15 cellular contexts compared by ENCODE assay signal in genomic region chr4:148514581-148514980, GRCh38.
"Had no signal": no experiment of that assay in that cellular context is flagged by ENCODE, and none has a peak within 500 bp of the region (broad histone marks: within the 10 kb centered on the region; RNA-seq: fewer than 3 reads in every experiment).

No MANE protein-coding gene starts in this region.

- H3K27ac ChIP-seq: brain microvascular endothelial cell, colonic mucosa, neutrophil, pancreas, spleen had no signal

- H3K36me3 ChIP-seq: brain microvascular endothelial cell, colonic mucosa, neutrophil, pancreas, spleen had no signal

- H3K4me1 ChIP-seq: colonic mucosa, pancreas had no signal

- H3K4me3 ChIP-seq: colonic mucosa, pancreas, spleen had no signal

- H3K9me3 ChIP-seq: colonic mucosa, neutrophil, pancreas had no signal

- ATAC-seq: activated CD8-positive, alpha-beta memory T cell treated with anti-CD3 and anti-CD28 coated beads, Interleukin-2, amount 10 ng/mL, durations not matched to agents 7 days and 5 days; natural killer cell; sciatic nerve; stimulated activated naive B cell treated with anti-CD40 and anti-IgM and Interleukin-4, amounts not matched to agents 10 μg/mL and 1 μg/mL and 100 μg/mL, for 72 hours had no signal

- DNase-seq: activated B cell treated with CpG ODN at 0.5 μM for 24 hours; activated CD4-positive, alpha-beta memory T cell treated with anti-CD3 and anti-CD28 coated beads, Interleukin-2, amount 10 ng/mL, durations not matched to agents 7 days and 5 days; activated CD4-positive, alpha-beta T cell treated with anti-CD3 and anti-CD28 coated beads for 4 hours; activated CD8-positive, alpha-beta memory T cell treated with anti-CD3 and anti-CD28 coated beads, Interleukin-2, amount 10 ng/mL, durations not matched to agents 7 days and 5 days; activated naive CD8-positive, alpha-beta T cell treated with anti-CD3 and anti-CD28 coated beads, Interleukin-2, amount 10 ng/mL, durations not matched to agents 7 days and 5 days; amygdala; colonic mucosa; immature natural killer cell; natural killer cell; pancreas; spleen; stimulated activated naive B cell treated with anti-CD40 and anti-IgM and Interleukin-4, amounts not matched to agents 10 μg/mL and 1 μg/mL and 100 μg/mL, for 72 hours had no signal

- H3K27me3 ChIP-seq: brain microvascular endothelial cell, colonic mucosa, neutrophil, pancreas, spleen had no signal
